ENCODE assay signal across 21 cellular contexts in genomic region chr7:38316733-38317360, GRCh38.
A peak's percentile ranks its signal among the peaks of the same experiment; 100 is the strongest.
DNase-seq lines count a peak whose midpoint lies in the region; ATAC-seq and TF ChIP-seq lines count a peak whose summit lies in the region.
"Had no signal": no experiment of that assay in that cellular context is flagged by ENCODE, and none has a peak within 500 bp of the region (broad histone marks: within the 10 kb centered on the region; RNA-seq: fewer than 3 reads in every experiment).

No MANE protein-coding gene starts in this region.

- H3K4me3 ChIP-seq in mesenchymal stem cell (ENCODE audit: insufficient read depth in 1 of 2, low read depth in 1 of 2, low read length in 2 of 2): no peak overlapping the region
- no peak overlapping the region for H3K4me3 ChIP-seq in smooth muscle cell
- H3K4me3 ChIP-seq: esophagus muscularis mucosa, PC-9, right atrium auricular region, SJCRH30 had no signal

- H3K27ac Mint-ChIP-seq in activated CD8-positive, alpha-beta T cell treated with anti-CD3 and anti-CD28 coated beads for 36 hours: peak overlapping the region; percentile 38
- H3K27ac Mint-ChIP-seq: activated naive CD4-positive, alpha-beta T cell treated with anti-CD3 and anti-CD28 coated beads, Interleukin-2, amount 50 U/mL, for 72 hours; stimulated activated naive CD8-positive, alpha-beta T cell treated with anti-CD3 and anti-CD28 coated beads, Interleukin-15, amount 100 ng/mL, for 72 hours had no signal

- no peak overlapping the region for H3K23ac ChIP-seq in mesenchymal stem cell (ENCODE audit: low read length in 2 of 2)

- CTCF ChIA-PET in activated CD8-positive, alpha-beta T cell treated with anti-CD3 and anti-CD28 coated beads for 36 hours (lab: Charles Lee): interaction anchor here (2.3 to 7.1 kb wide), 3 partner anchors 97 to 209 kb away, joined by 6 to 69 read pairs (median 9); no protein-coding TSS in a partner anchor

- no peak overlapping the region for H3K18ac ChIP-seq in mesenchymal stem cell (ENCODE audit: low read depth in 1 of 2, low read length in 2 of 2)

- intact Hi-C loops in activated CD8-positive, alpha-beta T cell treated with anti-CD3 and anti-CD28 coated beads for 36 hours (cut with micrococcal nuclease): loop anchor here (5.0 kb wide), 2 partner anchors 85 to 210 kb away; no protein-coding TSS in a partner anchor

- no peaks in the 10 kb centered on the region for H3K79me2 ChIP-seq in smooth muscle cell (ENCODE audit: low read depth)

- DNase-seq in AG08396 (ENCODE audit: low spot score) (peak; percentile 45), GF-D8 (lab: John Stamatoyannopoulos, UW) (peak; percentile 24), mesenchymal stem cell (peak; percentile 92), kidney glomerular epithelial cell (lab: John Stamatoyannopoulos, UW) (no peak), GDM1 (lab: John Stamatoyannopoulos, UW) (no peak), smooth muscle cell (lab: John Stamatoyannopoulos, UW; ENCODE audit: unreplicated experiment) (no peak)
- no peak for DNase-seq in activated CD8-positive, alpha-beta T cell treated with anti-CD3 and anti-CD28 coated beads for 36 hours
- DNase-seq: activated CD4-positive, alpha-beta T cell treated with anti-CD3 and anti-CD28 coated beads for 1 hour; activated CD8-positive, alpha-beta memory T cell treated with anti-CD3 and anti-CD28 coated beads, Interleukin-2, amount 50 U/mL, for 4 hours; HCEC 1CT; NCI-H1417 treated with DMSO at 0.1 percent for 48 hours; NCI-H2171; NCI-H748 treated with DMSO at 0.1 percent for 48 hours; occipital lobe; PC-9; stimulated activated naive CD8-positive, alpha-beta T cell treated with anti-CD3 and anti-CD28 coated beads, Interleukin-15, amount 100 ng/mL, for 72 hours had no signal

- TF ChIP-seq CTCF in activated CD8-positive, alpha-beta T cell treated with anti-CD3 and anti-CD28 coated beads for 36 hours (IDR thresholded peaks at IDR 0.05): no peak
- no peak for TF ChIP-seq CTCF in smooth muscle cell (IDR thresholded peaks at IDR 0.05; ENCODE audit: borderline replicate concordance, insufficient read depth, poor library complexity, severe bottlenecking)

- H3K4me2 ChIP-seq in mesenchymal stem cell (ENCODE audit: low read length, poor library complexity, severe bottlenecking) (no peak overlapping the region), smooth muscle cell (no peak overlapping the region)
- H3K4me2 ChIP-seq: PC-9 had no signal

- no peak overlapping the region for H3K14ac ChIP-seq in mesenchymal stem cell (ENCODE audit: low read length in 2 of 2)

- H2BK15ac ChIP-seq in mesenchymal stem cell (ENCODE audit: low read depth, poor library complexity, severe bottlenecking): no peak overlapping the region

- H3K27me3 Mint-ChIP-seq in activated CD8-positive, alpha-beta T cell treated with anti-CD3 and anti-CD28 coated beads for 36 hours: no peaks in the 10 kb centered on the region
- H3K27me3 Mint-ChIP-seq: stimulated activated naive CD8-positive, alpha-beta T cell treated with anti-CD3 and anti-CD28 coated beads, Interleukin-15, amount 100 ng/mL, for 72 hours had no signal

- peaks cover 2% of the 10 kb centered on the region for H3K4me1 ChIP-seq in mesenchymal stem cell (ENCODE audit: control insufficient read depth, insufficient read depth, low read depth, low read length)
- H3K4me1 ChIP-seq in smooth muscle cell (ENCODE audit: low read depth): no peaks in the 10 kb centered on the region
- H3K4me1 ChIP-seq: right atrium auricular region had no signal

- 76% methylated on average over 5 of the region's 8 CpGs for WGBS in mesenchymal stem cell
- WGBS in smooth muscle cell (ENCODE audit: low lambda C conversion rate): 71% methylated on average over 8 of the region's 8 CpGs

- no peak overlapping the region for H2AK5ac ChIP-seq in mesenchymal stem cell (ENCODE audit: low read length, severe bottlenecking)

- H3K36me3 ChIP-seq in mesenchymal stem cell (ENCODE audit: control insufficient read depth in 1 of 2, insufficient read depth in 2 of 2, low read depth in 1 of 2, low read length in 2 of 2): no peaks in the 10 kb centered on the region
- no peaks in the 10 kb centered on the region for H3K36me3 ChIP-seq in smooth muscle cell (ENCODE audit: low read depth)
- H3K36me3 ChIP-seq: esophagus muscularis mucosa, right atrium auricular region, SJCRH30 had no signal

- peaks cover 55% of the 10 kb centered on the region for H3K4me1 Mint-ChIP-seq in activated CD8-positive, alpha-beta T cell treated with anti-CD3 and anti-CD28 coated beads for 36 hours (ENCODE audit: low read depth)

- no peaks in the 10 kb centered on the region for H3K36me3 Mint-ChIP-seq in activated CD8-positive, alpha-beta T cell treated with anti-CD3 and anti-CD28 coated beads for 36 hours (ENCODE audit: low read depth)
- H3K36me3 Mint-ChIP-seq: activated naive CD4-positive, alpha-beta T cell treated with anti-CD3 and anti-CD28 coated beads, Interleukin-2, amount 50 U/mL, for 72 hours had no signal

- H3K4ac ChIP-seq in mesenchymal stem cell (ENCODE audit: low read depth in 1 of 2, low read length in 2 of 2): no peak overlapping the region

- POLR2A ChIA-PET in activated CD8-positive, alpha-beta T cell treated with anti-CD3 and anti-CD28 coated beads for 36 hours (lab: Charles Lee): interaction anchor here (0.9 kb wide), 1 partner anchor 40 kb away, joined by 3 read pairs; no protein-coding TSS in a partner anchor

- H3F3A ChIP-seq in smooth muscle cell (ENCODE audit: low read depth): no peaks in the 10 kb centered on the region

- H2BK12ac ChIP-seq in mesenchymal stem cell (ENCODE audit: low read length in 2 of 2): no peak overlapping the region

- H4K91ac ChIP-seq in mesenchymal stem cell (ENCODE audit: low read length): no peak overlapping the region

- H3K27me3 ChIP-seq in mesenchymal stem cell (ENCODE audit: control insufficient read depth in 1 of 2, insufficient read depth in 1 of 2, low read length in 2 of 2) (no peaks in the 10 kb centered on the region), smooth muscle cell (ENCODE audit: low read depth) (no peaks in the 10 kb centered on the region)
- H3K27me3 ChIP-seq: esophagus muscularis mucosa, right atrium auricular region, SJCRH30 had no signal

- H2AFZ ChIP-seq in mesenchymal stem cell (ENCODE audit: low read depth, low read length) (no peak overlapping the region), smooth muscle cell (ENCODE audit: low read depth) (no peak overlapping the region)
- H2AFZ ChIP-seq: PC-9 had no signal

- no peak overlapping the region for H3K9ac ChIP-seq in mesenchymal stem cell (ENCODE audit: low read length)
- H3K9ac ChIP-seq in smooth muscle cell (ENCODE audit: low read depth): no peak overlapping the region

- no peak overlapping the region for H4K8ac ChIP-seq in mesenchymal stem cell (ENCODE audit: low read length)

- no peaks in the 10 kb centered on the region for H3K9me3 Mint-ChIP-seq in activated CD8-positive, alpha-beta T cell treated with anti-CD3 and anti-CD28 coated beads for 36 hours
- H3K9me3 Mint-ChIP-seq: activated naive CD4-positive, alpha-beta T cell treated with anti-CD3 and anti-CD28 coated beads, Interleukin-2, amount 50 U/mL, for 72 hours; stimulated activated naive CD8-positive, alpha-beta T cell treated with anti-CD3 and anti-CD28 coated beads, Interleukin-15, amount 100 ng/mL, for 72 hours had no signal

- no peaks in the 10 kb centered on the region for H3K79me1 ChIP-seq in mesenchymal stem cell (replicated peaks; ENCODE audit: low read length, poor library complexity, severe bottlenecking)

- peak overlapping the region; percentile 66 for H3K4me3 Mint-ChIP-seq in activated CD8-positive, alpha-beta T cell treated with anti-CD3 and anti-CD28 coated beads for 36 hours

- H4K20me1 ChIP-seq in smooth muscle cell (ENCODE audit: low read depth): no peaks in the 10 kb centered on the region

- H2BK5ac ChIP-seq in mesenchymal stem cell (ENCODE audit: low read depth, low read length, poor library complexity, severe bottlenecking): no peak overlapping the region

- H3K27ac ChIP-seq in mesenchymal stem cell (ENCODE audit: low read length, poor library complexity, severe bottlenecking): no peak overlapping the region
- no peak overlapping the region for H3K27ac ChIP-seq in smooth muscle cell (ENCODE audit: low read depth)
- H3K27ac ChIP-seq: esophagus muscularis mucosa, PC-9, right atrium auricular region, SJCRH30 had no signal

- ATAC-seq in activated CD8-positive, alpha-beta T cell treated with anti-CD3 and anti-CD28 coated beads for 36 hours: no peak
- no peak for ATAC-seq in HG03045 (IDR thresholded peaks at IDR 0.05; ENCODE audit: unreplicated experiment)

- H3K9me3 ChIP-seq in mesenchymal stem cell (ENCODE audit: control insufficient read depth, low read length): no peaks in the 10 kb centered on the region
- H3K9me3 ChIP-seq in smooth muscle cell (replicated peaks; ENCODE audit: low read depth): no peaks in the 10 kb centered on the region
- H3K9me3 ChIP-seq: esophagus muscularis mucosa, right atrium auricular region had no signal

- H2BK120ac ChIP-seq in mesenchymal stem cell (ENCODE audit: low read depth, low read length): no peak overlapping the region

Comparison
In these comparisons a context has a peak if more than half of its experiments do, and no peak if none do; other contexts are left out.
1. DNase-seq: peak in AG08396 (single experiment), GF-D8 (single experiment) and mesenchymal stem cell (single experiment); none in activated CD8-positive, alpha-beta T cell treated with anti-CD3 and anti-CD28 coated beads for 36 hours (single experiment), kidney glomerular epithelial cell (single experiment), GDM1 (single experiment) and smooth muscle cell (single experiment).